16 cellular contexts compared by ENCODE assay signal in the genomic region with DNA sequence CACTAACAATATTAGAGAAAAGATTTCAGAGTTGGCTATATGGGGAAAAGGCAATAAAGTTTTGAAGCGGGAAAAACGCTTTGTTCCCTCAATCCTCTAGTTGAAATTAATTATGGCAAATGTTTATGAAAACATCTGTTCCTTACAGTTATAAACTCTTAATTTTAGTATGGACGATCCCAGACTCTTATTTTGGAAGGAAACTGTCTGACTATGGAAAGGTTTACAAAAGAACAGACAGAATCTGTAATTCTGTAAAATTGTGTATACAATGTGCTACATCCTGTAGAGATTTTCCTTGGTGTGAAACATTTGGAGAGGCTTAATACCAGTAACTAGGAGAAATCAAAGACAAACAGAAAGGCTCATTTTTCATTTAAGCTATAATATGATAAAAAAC.
"Had no signal": no experiment of that assay in that cellular context is flagged by ENCODE, and none has a peak within 500 bp of the region (broad histone marks: within the 10 kb centered on the region; RNA-seq: fewer than 3 reads in every experiment).

No MANE protein-coding gene starts in this region.

- H3K36me3 ChIP-seq: brain microvascular endothelial cell, gastrocnemius medialis, prostate gland, vagina had no signal

- H3K27ac ChIP-seq: brain microvascular endothelial cell, gastrocnemius medialis, prostate gland, vagina, VCaP had no signal

- H3K4me3 ChIP-seq: gastrocnemius medialis, prostate gland, vagina had no signal

- ATAC-seq: activated naive CD8-positive, alpha-beta T cell treated with anti-CD3 and anti-CD28 coated beads, Interleukin-2, amount 50 U/mL, for 24 hours; activated T-cell treated with anti-CD3 and anti-CD28 coated beads, Interleukin-2, amount 50 U/mL, for 4 hours; stimulated activated naive CD8-positive, alpha-beta T cell treated with anti-CD3 and anti-CD28 coated beads, Interleukin-15, amount 100 ng/mL, for 72 hours had no signal

- H3K9me3 ChIP-seq: gastrocnemius medialis, prostate gland, vagina had no signal

- H3K27me3 ChIP-seq: brain microvascular endothelial cell, gastrocnemius medialis, vagina had no signal

- H3K4me1 ChIP-seq: prostate gland had no signal

- DNase-seq: activated CD4-positive, alpha-beta T cell treated with anti-CD3 and anti-CD28 coated beads, Interleukin-2, amount 50 U/mL, for 1 hour; activated CD4-positive, CD25-positive, alpha-beta regulatory T cell treated with anti-CD3 and anti-CD28 coated beads, Interleukin-2, amount 50 U/mL, for 72 hours; activated CD8-positive, alpha-beta memory T cell treated with anti-CD3 and anti-CD28 coated beads, Interleukin-2, amount 50 U/mL, for 4 hours; activated naive CD4-positive, alpha-beta T cell treated with anti-CD3 and anti-CD28 coated beads, Interleukin-2, amount 10 ng/mL, durations not matched to agents 7 days and 5 days; activated naive CD8-positive, alpha-beta T cell treated with anti-CD3 and anti-CD28 coated beads, Interleukin-2, amount 50 U/mL, for 24 hours; activated T-cell treated with anti-CD3 and anti-CD28 coated beads, Interleukin-2, amount 50 U/mL, for 4 hours; brain microvascular endothelial cell; central memory CD4-positive, alpha-beta T cell; gastrocnemius medialis; head of caudate nucleus; kidney; right cardiac atrium; stimulated activated naive CD8-positive, alpha-beta T cell treated with anti-CD3 and anti-CD28 coated beads, Interleukin-15, amount 100 ng/mL, for 72 hours had no signal
